In the genomic region with DNA sequence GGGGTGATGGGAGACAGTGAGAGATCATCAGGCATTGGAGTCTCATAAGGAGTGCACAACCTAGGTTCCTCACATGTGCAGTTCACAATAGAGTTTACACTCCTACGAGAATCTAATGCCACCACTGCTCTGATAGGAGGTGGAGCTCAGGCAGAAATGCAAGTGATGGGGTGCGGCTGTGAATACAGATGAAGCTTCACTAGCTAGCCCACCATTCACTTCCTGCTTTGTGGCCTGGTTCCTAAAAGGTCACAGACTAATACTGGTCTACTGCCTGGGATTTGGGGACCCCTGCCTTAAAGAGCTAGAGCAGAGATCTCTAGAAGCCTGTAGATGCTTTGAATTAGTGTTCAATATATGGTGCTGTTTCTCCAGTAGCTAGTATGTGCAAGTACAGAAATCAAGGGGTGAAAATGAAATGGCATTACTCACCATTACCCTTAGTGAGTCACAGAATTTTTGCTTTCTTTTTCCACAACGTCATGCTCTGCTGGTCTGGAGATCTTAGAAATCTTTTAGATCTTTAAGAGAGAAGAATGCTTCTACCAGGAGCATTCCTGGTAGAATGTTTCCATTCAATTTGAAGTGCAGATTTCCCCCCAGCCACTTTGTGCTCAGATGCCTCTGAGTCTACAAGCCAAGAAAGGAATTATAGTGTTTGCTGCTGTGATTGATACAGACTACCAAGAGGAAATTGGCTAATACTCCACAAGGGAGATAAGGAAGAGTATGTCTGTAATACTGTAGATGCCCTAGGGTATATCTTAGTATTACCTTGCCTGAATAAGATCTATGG, we compare ENCODE assay signal across 9 cellular contexts.
A peak's percentile ranks its signal among the peaks of the same experiment; 100 is the strongest.
DNase-seq lines count a peak whose midpoint lies in the region; ATAC-seq and TF ChIP-seq lines count a peak whose summit lies in the region.
"Had no signal": no experiment of that assay in that cellular context is flagged by ENCODE, and none has a peak within 500 bp of the region (broad histone marks: within the 10 kb centered on the region; RNA-seq: fewer than 3 reads in every experiment).

No MANE protein-coding gene starts in this region.

- no peak overlapping the region for H3K27ac ChIP-seq in SU-DHL-6 (ENCODE audit: low read depth, low read length)

- H3K36me3 ChIP-seq in SU-DHL-6 (ENCODE audit: low read length): no peaks in the 10 kb centered on the region; the same call in 1 of the 2 replicates

- DNase-seq in non-pigmented ciliary epithelial cell (ENCODE audit: low read depth): peak; percentile 78
- no peak for DNase-seq in DMS79 (lab: John Stamatoyannopoulos, UW)
- no peak for DNase-seq in activated CD8-positive, alpha-beta T cell treated with anti-CD3 and anti-CD28 coated beads for 36 hours
- DNase-seq in NCI-H146 (lab: John Stamatoyannopoulos, UW): no peak
- DNase-seq in activated CD4-positive, alpha-beta T cell treated with anti-CD3 and anti-CD28 coated beads for 4 hours: no peak

- peaks cover 13% of the 10 kb centered on the region for H3K9me3 Mint-ChIP-seq in activated CD8-positive, alpha-beta T cell treated with anti-CD3 and anti-CD28 coated beads for 36 hours

- H3K79me2 ChIP-seq in SU-DHL-6 (ENCODE audit: insufficient read depth, low read length): no peaks in the 10 kb centered on the region

- CTCF ChIA-PET in activated CD8-positive, alpha-beta T cell treated with anti-CD3 and anti-CD28 coated beads for 36 hours (lab: Charles Lee): no interaction called here

- intact Hi-C loops in activated CD8-positive, alpha-beta T cell treated with anti-CD3 and anti-CD28 coated beads for 36 hours (cut with micrococcal nuclease): no loop called here

- H3K27me3 Mint-ChIP-seq in activated CD8-positive, alpha-beta T cell treated with anti-CD3 and anti-CD28 coated beads for 36 hours: no peaks in the 10 kb centered on the region

- no peaks in the 10 kb centered on the region for H3F3A ChIP-seq in SU-DHL-6 (ENCODE audit: insufficient read depth)

- no peak overlapping the region for H3K9ac ChIP-seq in SU-DHL-6 (ENCODE audit: low read length)

- no peaks in the 10 kb centered on the region for H3K27me3 ChIP-seq in SU-DHL-6 (ENCODE audit: low read length)

- H3K9me3 ChIP-seq in SU-DHL-6 (ENCODE audit: insufficient read depth, low read length): no peaks in the 10 kb centered on the region

- H3K4me2 ChIP-seq in SU-DHL-6 (ENCODE audit: low read depth, low read length, poor library complexity, severe bottlenecking): no peak overlapping the region

- peak; percentile 52 for ATAC-seq in GM18909 (IDR thresholded peaks at IDR 0.05; ENCODE audit: poor library complexity, unreplicated experiment)
- peak; percentile 77 for ATAC-seq in HG02970 (IDR thresholded peaks at IDR 0.05; ENCODE audit: low FRiP score, unreplicated experiment)
- no peak for ATAC-seq in activated CD8-positive, alpha-beta T cell treated with anti-CD3 and anti-CD28 coated beads for 36 hours

- H3K9me2 ChIP-seq in SU-DHL-6 (replicated peaks; ENCODE audit: insufficient read depth, low read length): no peaks in the 10 kb centered on the region

- no peaks in the 10 kb centered on the region for H3K36me3 Mint-ChIP-seq in activated CD8-positive, alpha-beta T cell treated with anti-CD3 and anti-CD28 coated beads for 36 hours (ENCODE audit: low read depth)

- POLR2A ChIA-PET in activated CD8-positive, alpha-beta T cell treated with anti-CD3 and anti-CD28 coated beads for 36 hours (lab: Charles Lee): no interaction called here

- no peak for TF ChIP-seq CTCF in SU-DHL-6 (IDR thresholded peaks at IDR 0.05; ENCODE audit: insufficient read depth, low read length, poor library complexity, severe bottlenecking)
- TF ChIP-seq CTCF in activated CD8-positive, alpha-beta T cell treated with anti-CD3 and anti-CD28 coated beads for 36 hours (IDR thresholded peaks at IDR 0.05): no peak

- H3K4me1 Mint-ChIP-seq in activated CD8-positive, alpha-beta T cell treated with anti-CD3 and anti-CD28 coated beads for 36 hours (ENCODE audit: low read depth): no peaks in the 10 kb centered on the region

- no peak overlapping the region for H3K4me3 Mint-ChIP-seq in activated CD8-positive, alpha-beta T cell treated with anti-CD3 and anti-CD28 coated beads for 36 hours

- no peak overlapping the region for H3K27ac Mint-ChIP-seq in activated CD8-positive, alpha-beta T cell treated with anti-CD3 and anti-CD28 coated beads for 36 hours
- H3K27ac Mint-ChIP-seq: activated naive CD4-positive, alpha-beta T cell treated with anti-CD3 and anti-CD28 coated beads, Interleukin-2, amount 50 U/mL, for 72 hours had no signal

- no peaks in the 10 kb centered on the region for H4K20me1 ChIP-seq in SU-DHL-6 (ENCODE audit: low read depth, low read length)

- H2AFZ ChIP-seq in SU-DHL-6 (ENCODE audit: low read depth, low read length, severe bottlenecking): peak overlapping the region; percentile 45

- H3K4me3 ChIP-seq in SU-DHL-6 (ENCODE audit: insufficient read depth, low read length, poor library complexity, severe bottlenecking): no peak overlapping the region
